ENCODE assay signal across 18 cellular contexts in the genomic region with DNA sequence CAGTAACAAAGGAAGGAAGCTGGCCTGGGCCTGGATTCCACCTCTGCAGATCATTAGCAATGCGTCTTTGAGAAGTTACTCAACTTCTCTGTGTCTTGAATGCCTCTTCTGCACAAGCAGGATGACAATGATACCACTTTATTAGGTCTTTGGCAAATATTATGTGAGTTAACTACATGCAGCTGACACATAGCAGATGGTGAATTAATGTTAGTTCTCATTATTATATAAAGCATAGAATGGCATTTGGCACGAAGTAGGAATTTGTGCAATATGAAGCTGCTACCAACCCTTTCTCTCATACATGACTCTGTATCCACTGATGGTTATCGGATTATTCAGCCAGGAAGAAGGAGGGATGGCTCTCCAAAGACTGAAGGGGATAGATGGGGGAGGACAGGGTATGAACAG.
"Had no signal": no experiment of that assay in that cellular context is flagged by ENCODE, and none has a peak within 500 bp of the region (broad histone marks: within the 10 kb centered on the region; RNA-seq: fewer than 3 reads in every experiment).

No MANE protein-coding gene starts in this region.

- H3K27ac Mint-ChIP-seq: activated CD8-positive, alpha-beta T cell treated with anti-CD3 and anti-CD28 coated beads, Interleukin-2, amount 10 ng/mL, durations not matched to agents 7 days and 5 days; activated naive CD4-positive, alpha-beta T cell treated with anti-CD3 and anti-CD28 coated beads, Interleukin-2, amount 50 U/mL, for 72 hours; activated T-cell treated with anti-CD3 and anti-CD28 coated beads, Interleukin-2, amount 50 U/mL, for 72 hours; naive B cell; stimulated activated memory B cell treated with anti-CD40 and anti-IgM and Interleukin-4, amounts not matched to agents 10 μg/mL and 1 μg/mL and 100 μg/mL, for 72 hours; WTC11 had no signal

- H3K36me3 Mint-ChIP-seq: stimulated activated memory B cell treated with anti-CD40 and anti-IgM and Interleukin-4, amounts not matched to agents 10 μg/mL and 1 μg/mL and 100 μg/mL, for 72 hours had no signal

- H3K27ac ChIP-seq: left lung, pancreas, sigmoid colon, thyroid gland had no signal

- DNase-seq: activated CD4-positive, alpha-beta T cell treated with anti-CD3 and anti-CD28 coated beads for 48 hours; activated CD8-positive, alpha-beta memory T cell treated with anti-CD3 and anti-CD28 coated beads, Interleukin-2, amount 50 U/mL, for 4 hours; activated CD8-positive, alpha-beta T cell treated with anti-CD3 and anti-CD28 coated beads, Interleukin-2, amount 10 ng/mL, durations not matched to agents 7 days and 5 days; activated gamma-delta T cell; activated T-cell treated with anti-CD3 and anti-CD28 coated beads, Interleukin-2, amount 50 U/mL, for 72 hours; hippocampal formation; kidney; left lung; mammary epithelial cell; naive B cell; pancreas; sigmoid colon; thyroid gland had no signal

- FAIRE-seq: colon, endometrium, kidney, pancreas had no signal

- H3K4me1 ChIP-seq: left lung, pancreas, sigmoid colon, thyroid gland had no signal

- H3K4me3 ChIP-seq: left lung, pancreas, sigmoid colon, thyroid gland had no signal

- H3K27me3 ChIP-seq: left lung, pancreas, sigmoid colon, thyroid gland had no signal

- H3K4me3 Mint-ChIP-seq: activated CD8-positive, alpha-beta T cell treated with anti-CD3 and anti-CD28 coated beads, Interleukin-2, amount 10 ng/mL, durations not matched to agents 7 days and 5 days; activated T-cell treated with anti-CD3 and anti-CD28 coated beads, Interleukin-2, amount 50 U/mL, for 72 hours; naive B cell; stimulated activated memory B cell treated with anti-CD40 and anti-IgM and Interleukin-4, amounts not matched to agents 10 μg/mL and 1 μg/mL and 100 μg/mL, for 72 hours; WTC11 had no signal

- H3K9me3 ChIP-seq: pancreas, thyroid gland had no signal

- H3K4me1 Mint-ChIP-seq: naive B cell; stimulated activated memory B cell treated with anti-CD40 and anti-IgM and Interleukin-4, amounts not matched to agents 10 μg/mL and 1 μg/mL and 100 μg/mL, for 72 hours; WTC11 had no signal

- H3K27me3 Mint-ChIP-seq: naive B cell; stimulated activated memory B cell treated with anti-CD40 and anti-IgM and Interleukin-4, amounts not matched to agents 10 μg/mL and 1 μg/mL and 100 μg/mL, for 72 hours had no signal
